Comparison of ENCODE assay signal across 1 cellular context in the genomic region with DNA sequence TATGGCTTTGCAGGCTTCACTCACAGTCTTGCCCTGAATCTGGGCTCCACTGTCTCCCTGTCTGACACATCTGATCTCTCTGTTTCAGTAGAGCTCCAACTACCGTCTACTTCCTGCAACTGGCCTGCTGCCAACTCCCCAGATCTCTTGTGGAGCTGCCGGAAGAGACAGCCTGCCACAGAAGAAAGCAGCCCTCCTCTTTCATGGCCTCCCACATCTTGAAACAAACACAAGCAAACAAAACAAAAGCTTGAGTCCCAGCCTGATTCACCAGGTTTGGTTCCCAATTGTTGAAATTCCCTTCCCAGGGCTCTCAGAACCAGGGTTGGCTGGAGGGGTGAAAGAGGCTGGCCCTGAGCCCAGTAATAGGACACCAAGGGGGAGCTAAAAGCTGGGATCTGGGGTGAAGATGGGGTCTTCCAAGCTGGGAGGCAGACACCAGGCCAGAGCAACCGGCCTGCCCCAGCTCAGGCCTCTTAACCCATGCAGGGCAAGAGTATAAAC.
TF ChIP-seq lines count a peak whose summit lies in the region.

No MANE protein-coding gene starts in this region.

TF ChIP-seq in H1, 55 proteins besides CTCF, POLR2A, EP300 and RAD21 (continued from another document):
- TF ChIP-seq, protein P1, sequence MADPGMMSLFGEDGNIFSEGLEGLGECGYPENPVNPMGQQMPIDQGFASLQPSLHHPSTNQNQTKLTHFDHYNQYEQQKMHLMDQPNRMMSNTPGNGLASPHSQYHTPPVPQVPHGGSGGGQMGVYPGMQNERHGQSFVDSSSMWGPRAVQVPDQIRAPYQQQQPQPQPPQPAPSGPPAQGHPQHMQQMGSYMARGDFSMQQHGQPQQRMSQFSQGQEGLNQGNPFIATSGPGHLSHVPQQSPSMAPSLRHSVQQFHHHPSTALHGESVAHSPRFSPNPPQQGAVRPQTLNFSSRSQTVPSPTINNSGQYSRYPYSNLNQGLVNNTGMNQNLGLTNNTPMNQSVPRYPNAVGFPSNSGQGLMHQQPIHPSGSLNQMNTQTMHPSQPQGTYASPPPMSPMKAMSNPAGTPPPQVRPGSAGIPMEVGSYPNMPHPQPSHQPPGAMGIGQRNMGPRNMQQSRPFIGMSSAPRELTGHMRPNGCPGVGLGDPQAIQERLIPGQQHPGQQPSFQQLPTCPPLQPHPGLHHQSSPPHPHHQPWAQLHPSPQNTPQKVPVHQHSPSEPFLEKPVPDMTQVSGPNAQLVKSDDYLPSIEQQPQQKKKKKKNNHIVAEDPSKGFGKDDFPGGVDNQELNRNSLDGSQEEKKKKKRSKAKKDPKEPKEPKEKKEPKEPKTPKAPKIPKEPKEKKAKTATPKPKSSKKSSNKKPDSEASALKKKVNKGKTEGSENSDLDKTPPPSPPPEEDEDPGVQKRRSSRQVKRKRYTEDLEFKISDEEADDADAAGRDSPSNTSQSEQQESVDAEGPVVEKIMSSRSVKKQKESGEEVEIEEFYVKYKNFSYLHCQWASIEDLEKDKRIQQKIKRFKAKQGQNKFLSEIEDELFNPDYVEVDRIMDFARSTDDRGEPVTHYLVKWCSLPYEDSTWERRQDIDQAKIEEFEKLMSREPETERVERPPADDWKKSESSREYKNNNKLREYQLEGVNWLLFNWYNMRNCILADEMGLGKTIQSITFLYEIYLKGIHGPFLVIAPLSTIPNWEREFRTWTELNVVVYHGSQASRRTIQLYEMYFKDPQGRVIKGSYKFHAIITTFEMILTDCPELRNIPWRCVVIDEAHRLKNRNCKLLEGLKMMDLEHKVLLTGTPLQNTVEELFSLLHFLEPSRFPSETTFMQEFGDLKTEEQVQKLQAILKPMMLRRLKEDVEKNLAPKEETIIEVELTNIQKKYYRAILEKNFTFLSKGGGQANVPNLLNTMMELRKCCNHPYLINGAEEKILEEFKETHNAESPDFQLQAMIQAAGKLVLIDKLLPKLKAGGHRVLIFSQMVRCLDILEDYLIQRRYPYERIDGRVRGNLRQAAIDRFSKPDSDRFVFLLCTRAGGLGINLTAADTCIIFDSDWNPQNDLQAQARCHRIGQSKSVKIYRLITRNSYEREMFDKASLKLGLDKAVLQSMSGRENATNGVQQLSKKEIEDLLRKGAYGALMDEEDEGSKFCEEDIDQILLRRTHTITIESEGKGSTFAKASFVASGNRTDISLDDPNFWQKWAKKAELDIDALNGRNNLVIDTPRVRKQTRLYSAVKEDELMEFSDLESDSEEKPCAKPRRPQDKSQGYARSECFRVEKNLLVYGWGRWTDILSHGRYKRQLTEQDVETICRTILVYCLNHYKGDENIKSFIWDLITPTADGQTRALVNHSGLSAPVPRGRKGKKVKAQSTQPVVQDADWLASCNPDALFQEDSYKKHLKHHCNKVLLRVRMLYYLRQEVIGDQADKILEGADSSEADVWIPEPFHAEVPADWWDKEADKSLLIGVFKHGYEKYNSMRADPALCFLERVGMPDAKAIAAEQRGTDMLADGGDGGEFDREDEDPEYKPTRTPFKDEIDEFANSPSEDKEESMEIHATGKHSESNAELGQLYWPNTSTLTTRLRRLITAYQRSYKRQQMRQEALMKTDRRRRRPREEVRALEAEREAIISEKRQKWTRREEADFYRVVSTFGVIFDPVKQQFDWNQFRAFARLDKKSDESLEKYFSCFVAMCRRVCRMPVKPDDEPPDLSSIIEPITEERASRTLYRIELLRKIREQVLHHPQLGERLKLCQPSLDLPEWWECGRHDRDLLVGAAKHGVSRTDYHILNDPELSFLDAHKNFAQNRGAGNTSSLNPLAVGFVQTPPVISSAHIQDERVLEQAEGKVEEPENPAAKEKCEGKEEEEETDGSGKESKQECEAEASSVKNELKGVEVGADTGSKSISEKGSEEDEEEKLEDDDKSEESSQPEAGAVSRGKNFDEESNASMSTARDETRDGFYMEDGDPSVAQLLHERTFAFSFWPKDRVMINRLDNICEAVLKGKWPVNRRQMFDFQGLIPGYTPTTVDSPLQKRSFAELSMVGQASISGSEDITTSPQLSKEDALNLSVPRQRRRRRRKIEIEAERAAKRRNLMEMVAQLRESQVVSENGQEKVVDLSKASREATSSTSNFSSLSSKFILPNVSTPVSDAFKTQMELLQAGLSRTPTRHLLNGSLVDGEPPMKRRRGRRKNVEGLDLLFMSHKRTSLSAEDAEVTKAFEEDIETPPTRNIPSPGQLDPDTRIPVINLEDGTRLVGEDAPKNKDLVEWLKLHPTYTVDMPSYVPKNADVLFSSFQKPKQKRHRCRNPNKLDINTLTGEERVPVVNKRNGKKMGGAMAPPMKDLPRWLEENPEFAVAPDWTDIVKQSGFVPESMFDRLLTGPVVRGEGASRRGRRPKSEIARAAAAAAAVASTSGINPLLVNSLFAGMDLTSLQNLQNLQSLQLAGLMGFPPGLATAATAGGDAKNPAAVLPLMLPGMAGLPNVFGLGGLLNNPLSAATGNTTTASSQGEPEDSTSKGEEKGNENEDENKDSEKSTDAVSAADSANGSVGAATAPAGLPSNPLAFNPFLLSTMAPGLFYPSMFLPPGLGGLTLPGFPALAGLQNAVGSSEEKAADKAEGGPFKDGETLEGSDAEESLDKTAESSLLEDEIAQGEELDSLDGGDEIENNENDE (IDR thresholded peaks at IDR 0.05; ENCODE audit: insufficient replicate concordance, low read length): no peak
- TF ChIP-seq CBX8 (IDR thresholded peaks at IDR 0.05; ENCODE audit: borderline replicate concordance, low read depth, low read length) (no peak), YY1 (IDR thresholded peaks at IDR 0.05; ENCODE audit: low read depth, low read length) (0 out of 2 replicates have a peak, but pooled peaks have one; percentile 6), SP4 (IDR thresholded peaks at IDR 0.05; ENCODE audit: low read length) (no peak), BRCA1 (IDR thresholded peaks at IDR 0.05; ENCODE audit: low read depth, low read length) (no peak), HDAC2 (IDR thresholded peaks at IDR 0.05; ENCODE audit: borderline replicate concordance in 1 of 2, low read depth in 2 of 2, low read length in 2 of 2) (no peak), MAX (IDR thresholded peaks at IDR 0.05) (0 out of 2 replicates have a peak, but pooled peaks have one; percentile 12)
